ENCODE assay signal across 8 cellular contexts in genomic region chr14:24147761-24148428, GRCh38. TPM values are rescaled to one million over a fixed set of nuclear protein-coding genes. Genes with fewer than 3 reads are reported as not detected.
DNase-seq lines count a peak whose midpoint lies in the region; ATAC-seq and TF ChIP-seq lines count a peak whose summit lies in the region.

No MANE protein-coding gene starts in this region.

- H3K4me3 Mint-ChIP-seq in activated CD8-positive, alpha-beta T cell treated with anti-CD3 and anti-CD28 coated beads for 36 hours = peak overlapping the region; percentile 89

- H3K4me3 ChIP-seq in iPS-18a (ENCODE audit: low read length) (peak overlapping the region; percentile 97), stomach (peak overlapping the region; percentile 76 to 96 (median 88))

- TF ChIP-seq POLR2A in stomach (IDR thresholded peaks at IDR 0.05) = no peak

- H3K9me3 ChIP-seq in iPS-18a (ENCODE audit: control insufficient read depth, low read depth, low read length) = no peaks in the 10 kb centered on the region
- H3K9me3 ChIP-seq in stomach = no peaks in the 10 kb centered on the region

- H3K9ac ChIP-seq in iPS-18a (ENCODE audit: low read length) = peak overlapping the region; percentile 71

- POLR2A ChIA-PET in activated CD8-positive, alpha-beta T cell treated with anti-CD3 and anti-CD28 coated beads for 36 hours (lab: Charles Lee) = interaction anchor here (1.1 to 10.7 kb wide), 12 partner anchors 9 to 123 kb away, joined by 3 to 178 read pairs (median 4); partner anchors contain the start of genes DCAF11, IRF9, NRL and PSME1

- TF ChIP-seq CTCF in activated CD8-positive, alpha-beta T cell treated with anti-CD3 and anti-CD28 coated beads for 36 hours (IDR thresholded peaks at IDR 0.05) = no peak
- no peak for TF ChIP-seq CTCF in stomach (IDR thresholded peaks at IDR 0.05)

- H3K4me1 Mint-ChIP-seq in activated CD8-positive, alpha-beta T cell treated with anti-CD3 and anti-CD28 coated beads for 36 hours (ENCODE audit: low read depth) = peaks cover 55% of the 10 kb centered on the region

- H3K36me3 ChIP-seq in iPS-18a (ENCODE audit: control insufficient read depth, low read depth, low read length) (peaks cover 49% of the 10 kb centered on the region), stomach (peaks cover 22 to 59% (median 57%) of the 10 kb centered on the region in 4 donors)

- intact Hi-C loops in activated CD8-positive, alpha-beta T cell treated with anti-CD3 and anti-CD28 coated beads for 36 hours (cut with micrococcal nuclease) = no loop called here
- intact Hi-C loops in stomach (cut with DNase I; ENCODE audit: low total_unique reads) = no loop called here

- H3K9me3 Mint-ChIP-seq in activated CD8-positive, alpha-beta T cell treated with anti-CD3 and anti-CD28 coated beads for 36 hours = no peaks in the 10 kb centered on the region

- ATAC-seq in activated CD8-positive, alpha-beta T cell treated with anti-CD3 and anti-CD28 coated beads for 36 hours = no peak
- no peak for ATAC-seq in HG03097 (IDR thresholded peaks at IDR 0.05; ENCODE audit: low FRiP score, unreplicated experiment)

- no peak for TF ChIP-seq EP300 in stomach (IDR thresholded peaks at IDR 0.05)

- H3K27ac ChIP-seq in iPS-18a (ENCODE audit: low read length) (no peak overlapping the region), stomach (peak overlapping the region; percentile 91 to 98 (median 97))

- H3K4me1 ChIP-seq in iPS-18a (ENCODE audit: control insufficient read depth, low read depth, low read length) (peaks cover 8% of the 10 kb centered on the region), stomach (peaks cover 25 to 57% (median 43%) of the 10 kb centered on the region in 4 donors)

- H3K27me3 ChIP-seq in iPS-18a (ENCODE audit: control insufficient read depth, insufficient read depth, low read length) (no peaks in the 10 kb centered on the region), stomach (no peaks in the 10 kb centered on the region)

- no peaks in the 10 kb centered on the region for H3K27me3 Mint-ChIP-seq in activated CD8-positive, alpha-beta T cell treated with anti-CD3 and anti-CD28 coated beads for 36 hours

- DNase-seq in NCI-H2227 (lab: John Stamatoyannopoulos, UW; ENCODE audit: unreplicated experiment) (peak; percentile 36), NCI-H2227 treated with DMSO at 0.1 percent for 48 hours (lab: John Stamatoyannopoulos, UW) (no peak), stomach (no peak), globus pallidus (ENCODE audit: low spot score) (no peak), NCI-H526 (lab: John Stamatoyannopoulos, UW) (no peak)
- no peak for DNase-seq in activated CD8-positive, alpha-beta T cell treated with anti-CD3 and anti-CD28 coated beads for 36 hours

- CTCF ChIA-PET in activated CD8-positive, alpha-beta T cell treated with anti-CD3 and anti-CD28 coated beads for 36 hours (lab: Charles Lee) = interaction anchor here (0.6 to 8.0 kb wide), 6 partner anchors 13 to 112 kb away, joined by 3 to 91 read pairs (median 3); partner anchors contain the start of genes DCAF11, IRF9 and TM9SF1

- WGBS in stomach, 5 donors = 3 to 8% (median 5%) methylated on average over 18 to 29 of the region's 29 CpGs

- peak overlapping the region; percentile 84 for H3K27ac Mint-ChIP-seq in activated CD8-positive, alpha-beta T cell treated with anti-CD3 and anti-CD28 coated beads for 36 hours

- peaks cover 68% of the 10 kb centered on the region for H3K36me3 Mint-ChIP-seq in activated CD8-positive, alpha-beta T cell treated with anti-CD3 and anti-CD28 coated beads for 36 hours (ENCODE audit: low read depth)

RNA-seq across cellular contexts. Expression of gene RNF31, which starts 0.6 kb away (rescaled TPM):
- 10 to 100 TPM; 71.6 to 75.0 TPM for total RNA-seq in activated CD8-positive, alpha-beta T cell treated with anti-CD3 and anti-CD28 coated beads for 36 hours
- 100 to 1,000 TPM in 2 of 5 donors, 10 to 100 TPM in 3; 53.2 to 523 (median 94.2) TPM for total RNA-seq in stomach
- 10 to 100 TPM; 64.0 to 88.7 (median 68.6) TPM for polyA plus RNA-seq in stomach

RNA-seq across cellular contexts. Expression of gene PSME2, which starts 1.5 kb away (rescaled TPM):
- 100 to 1,000 TPM; 440 TPM for total RNA-seq in activated CD8-positive, alpha-beta T cell treated with anti-CD3 and anti-CD28 coated beads for 36 hours
- total RNA-seq in stomach = 100 to 1,000 TPM in 2 of 5 donors, 10 to 100 TPM in 3; 62.4 to 339 (median 83.9) TPM
- polyA plus RNA-seq in stomach = 100 to 1,000 TPM; 302 to 421 (median 403) TPM

RNA-seq across cellular contexts. Expression of gene EMC9, which starts 6.5 kb away (rescaled TPM):
- total RNA-seq in activated CD8-positive, alpha-beta T cell treated with anti-CD3 and anti-CD28 coated beads for 36 hours = 10 to 100 TPM; 39.0 to 39.9 TPM
- 10 to 100 TPM in 1 of 5 donors, 1 to 10 TPM in 4; 1.3 to 33.9 (median 4.6) TPM for total RNA-seq in stomach
- polyA plus RNA-seq in stomach = 10 to 100 TPM; 32.0 to 59.6 (median 42.9) TPM

RNA-seq across cellular contexts. Expression of gene PSME1, which starts 11.9 kb away (rescaled TPM):
- 100 to 1,000 TPM; 451 to 460 TPM for total RNA-seq in activated CD8-positive, alpha-beta T cell treated with anti-CD3 and anti-CD28 coated beads for 36 hours
- 100 to 1,000 TPM in 1 of 5 donors, 10 to 100 TPM in 4; 38.5 to 129 (median 91.1) TPM for total RNA-seq in stomach
- 100 to 1,000 TPM; 217 to 322 (median 310) TPM for polyA plus RNA-seq in stomach

RNA-seq across cellular contexts. Expression of gene IRF9, which starts 13.2 kb away (rescaled TPM):
- total RNA-seq in activated CD8-positive, alpha-beta T cell treated with anti-CD3 and anti-CD28 coated beads for 36 hours = 100 to 1,000 TPM; 112 to 118 TPM
- total RNA-seq in stomach = 100 to 1,000 TPM in 2 of 5 donors, 10 to 100 TPM in 2, 1 to 10 TPM in 1; 1.4 to 143 (median 91.4) TPM
- polyA plus RNA-seq in stomach = 100 to 1,000 TPM in 1 of 3 donors, 10 to 100 TPM in 2; 64.6 to 101 (median 65.1) TPM
